ENCODE assay signal across 8 cellular contexts in genomic region chr2:162317910-162318279, GRCh38. TPM values are rescaled to one million over a fixed set of nuclear protein-coding genes. Genes with fewer than 3 reads are reported as not detected.
DNase-seq lines count a peak whose midpoint lies in the region; ATAC-seq and TF ChIP-seq lines count a peak whose summit lies in the region.

No MANE protein-coding gene starts in this region.

- intact Hi-C loops in lower lobe of right lung (cut with DNase I) = no loop called here

- H3K36me3 Mint-ChIP-seq in chondrocyte (ENCODE audit: low read depth) = no peaks in the 10 kb centered on the region

- no peaks in the 10 kb centered on the region for H3K36me3 ChIP-seq in lower lobe of right lung

- H3K9me3 Mint-ChIP-seq in chondrocyte (ENCODE audit: low read depth) = no peaks in the 10 kb centered on the region

- H3K27me3 Mint-ChIP-seq in chondrocyte (ENCODE audit: low read depth) = peaks cover 2% of the 10 kb centered on the region

- H3K4me1 ChIP-seq in lower lobe of right lung = peaks cover 51% of the 10 kb centered on the region

- in situ Hi-C loops in ACHN (cut with HindIII; ENCODE audit: low pct_ligation_motif_present, low pct_unique_long_range_greater_than_20kb, low sequenced_read_pairs) = no loop called here

- ATAC-seq in GM18909 (IDR thresholded peaks at IDR 0.05; ENCODE audit: poor library complexity, unreplicated experiment) = peak; percentile 9
- peak; percentile 3 for ATAC-seq in HG03196 (IDR thresholded peaks at IDR 0.05; ENCODE audit: unreplicated experiment)
- peak; percentile 52 to 63 for ATAC-seq in lower lobe of right lung

- peak overlapping the region; percentile 97 for H3K27ac ChIP-seq in lower lobe of right lung
- peak overlapping the region; percentile 83 for H3K27ac ChIP-seq in substantia nigra (ENCODE audit: low read depth, low read length, poor library complexity, severe bottlenecking)

- H3K27ac Mint-ChIP-seq in chondrocyte (ENCODE audit: unreplicated experiment) = peak overlapping the region; percentile 45

- no peaks in the 10 kb centered on the region for H3K9me3 ChIP-seq in lower lobe of right lung

- H3K4me1 Mint-ChIP-seq in chondrocyte (ENCODE audit: low read depth) = peaks cover 12% of the 10 kb centered on the region

- peak overlapping the region; percentile 80 for H3K4me3 Mint-ChIP-seq in chondrocyte (ENCODE audit: unreplicated experiment)

- no peaks in the 10 kb centered on the region for H3K27me3 ChIP-seq in lower lobe of right lung (ENCODE audit: low read depth)

- DNase-seq in ACHN (peak; percentile 61), T-helper 2 cell (peak in 3 of 5 experiments; percentile 10 to 48 (median 13)), chondrocyte (ENCODE audit: low spot score) (no peak), lower lobe of right lung (peak; percentile 52), substantia nigra (lab: John Stamatoyannopoulos, UW) (peak in 9 of 49 donors; percentile 4 to 47 (median 26))
- no peak for DNase-seq in effector CD8-positive, alpha-beta T cell (lab: John Stamatoyannopoulos, UW)

- TF ChIP-seq CTCF in chondrocyte (IDR thresholded peaks at IDR 0.05) = no peak
- TF ChIP-seq CTCF in lower lobe of right lung (IDR thresholded peaks at IDR 0.05) = no peak

- H3K4me3 ChIP-seq in lower lobe of right lung = peak overlapping the region; percentile 77

RNA-seq across cellular contexts. Expression of gene IFIH1, which starts 0.6 kb away (rescaled TPM):
- total RNA-seq in chondrocyte = 1.8 to 4.2 TPM (median 2.1 TPM) in 3 replicates
- total RNA-seq in lower lobe of right lung = 44.1 TPM

RNA-seq across cellular contexts. Expression of gene GCA, which starts 26.0 kb away (rescaled TPM):
- 4.0 to 4.8 TPM (median 4.5 TPM) in 3 replicates for total RNA-seq in chondrocyte
- 94.0 TPM for total RNA-seq in lower lobe of right lung

Comparison
In these comparisons a context has a peak if more than half of its experiments do, and no peak if none do; other contexts are left out.
1. DNase-seq: peak in ACHN (single experiment), T-helper 2 cell (3 of 5) and lower lobe of right lung (single experiment); none in chondrocyte (single experiment) and effector CD8-positive, alpha-beta T cell (single experiment).
2. ATAC-seq: peak in every context shown above with its lines; median percentile 58 in lower lobe of right lung; 9 in GM18909; 3 in HG03196.
3. RNA of gene GCA, which starts 26.0 kb away (total RNA-seq): 94.0 TPM in lower lobe of right lung (single experiment); 4.0 to 4.8 TPM in chondrocyte; every median in the first group is over 10 times any median in the second.